8 cellular contexts compared by ENCODE assay signal in genomic region chr18:3447895-3448844, GRCh38. TPM values are rescaled to one million over a fixed set of nuclear protein-coding genes. Genes with fewer than 3 reads are reported as not detected.
DNase-seq lines count a peak whose midpoint lies in the region; ATAC-seq and TF ChIP-seq lines count a peak whose summit lies in the region.

No MANE protein-coding gene starts in this region.

- H3K4me1 ChIP-seq in DOHH2 (ENCODE audit: control insufficient read depth, low read length), result peaks cover 38% of the 10 kb centered on the region
- H3K4me1 ChIP-seq in GM23338 (ENCODE audit: insufficient read depth), result peaks cover 29% of the 10 kb centered on the region

- H3K36me3 ChIP-seq in DOHH2 (ENCODE audit: control insufficient read depth, low read length), result no peaks in the 10 kb centered on the region
- H3K36me3 ChIP-seq in GM23338 (ENCODE audit: insufficient read depth), result no peaks in the 10 kb centered on the region

- peak overlapping the region; percentile 88 for H3K27ac ChIP-seq in DOHH2 (ENCODE audit: low read depth, low read length)
- peak overlapping the region; percentile 100 for H3K27ac ChIP-seq in GM23338 (ENCODE audit: low read depth)

- H3K4me3 ChIP-seq in DOHH2 (ENCODE audit: low read length), result peak overlapping the region; percentile 96
- H3K4me3 ChIP-seq in GM23338, result peak overlapping the region; percentile 83

- H3K9me3 ChIP-seq in DOHH2 (ENCODE audit: control insufficient read depth, insufficient read depth, low read length), result no peaks in the 10 kb centered on the region

- peaks cover 36% of the 10 kb centered on the region for H3K27me3 Mint-ChIP-seq in GM23338 (ENCODE audit: insufficient read depth, low read depth, poor library complexity)
- no peaks in the 10 kb centered on the region for H3K27me3 Mint-ChIP-seq in activated T-helper 17 cell treated with anti-CD3 and anti-CD28 coated beads, Interleukin-2, amount 50 U/mL, for 72 hours
- peaks cover 3% of the 10 kb centered on the region for H3K27me3 Mint-ChIP-seq in nephron (ENCODE audit: low read depth)
- no peaks in the 10 kb centered on the region for H3K27me3 Mint-ChIP-seq in stimulated activated naive CD8-positive, alpha-beta T cell treated with anti-CD3 and anti-CD28 coated beads, Interleukin-15, Interleukin-2, amounts not matched to agents 100 ng/mL and 50 ng/mL, for 24 hours

- H3K9me3 Mint-ChIP-seq in GM23338 (peaks cover 16% of the 10 kb centered on the region), nephron (no peaks in the 10 kb centered on the region)
- no peaks in the 10 kb centered on the region for H3K9me3 Mint-ChIP-seq in activated T-helper 17 cell treated with anti-CD3 and anti-CD28 coated beads, Interleukin-2, amount 50 U/mL, for 72 hours
- no peaks in the 10 kb centered on the region for H3K9me3 Mint-ChIP-seq in stimulated activated naive CD8-positive, alpha-beta T cell treated with anti-CD3 and anti-CD28 coated beads, Interleukin-15, Interleukin-2, amounts not matched to agents 100 ng/mL and 50 ng/mL, for 24 hours

- peak overlapping the region; percentile 98 for H3K4me3 Mint-ChIP-seq in GM23338
- H3K4me3 Mint-ChIP-seq in activated T-helper 17 cell treated with anti-CD3 and anti-CD28 coated beads, Interleukin-2, amount 50 U/mL, for 72 hours, result peak overlapping the region; percentile 98
- peak overlapping the region; percentile 92 to 100 (median 94) for H3K4me3 Mint-ChIP-seq in nephron
- H3K4me3 Mint-ChIP-seq in stimulated activated naive CD8-positive, alpha-beta T cell treated with anti-CD3 and anti-CD28 coated beads, Interleukin-15, Interleukin-2, amounts not matched to agents 100 ng/mL and 50 ng/mL, for 24 hours, result peak overlapping the region; percentile 91

- H4K20me1 ChIP-seq in DOHH2 (ENCODE audit: control insufficient read depth, insufficient read depth, low read depth, low read length), result no peaks in the 10 kb centered on the region
- H4K20me1 ChIP-seq in GM23338 (replicated peaks; ENCODE audit: insufficient read depth), result peaks cover 4% of the 10 kb centered on the region; the same call in 1 of the 2 replicates

- H3K27ac Mint-ChIP-seq in GM23338, result peak overlapping the region; percentile 99
- H3K27ac Mint-ChIP-seq in activated T-helper 17 cell treated with anti-CD3 and anti-CD28 coated beads, Interleukin-2, amount 50 U/mL, for 72 hours, result peak overlapping the region; percentile 99
- H3K27ac Mint-ChIP-seq in nephron, result peak overlapping the region; percentile 99
- peak overlapping the region; percentile 95 for H3K27ac Mint-ChIP-seq in stimulated activated naive CD8-positive, alpha-beta T cell treated with anti-CD3 and anti-CD28 coated beads, Interleukin-15, Interleukin-2, amounts not matched to agents 100 ng/mL and 50 ng/mL, for 24 hours

- H3K27me3 ChIP-seq in DOHH2 (ENCODE audit: control insufficient read depth, low read length) (peaks cover 9% of the 10 kb centered on the region; the same call in 1 of the 2 replicates), GM23338 (ENCODE audit: insufficient read depth) (no peaks in the 10 kb centered on the region)

- ATAC-seq in GM23338, result peak; percentile 77
- ATAC-seq in activated T-helper 17 cell treated with anti-CD3 and anti-CD28 coated beads, Interleukin-2, amount 50 U/mL, for 72 hours (replicated peaks), result peak; percentile 65

- DNase-seq in GM23338 (ENCODE audit: low spot score), result peak; percentile 98
- DNase-seq in Kasumi-1 (lab: John Stamatoyannopoulos, UW), result peak; percentile 96
- DNase-seq in RKO (ENCODE audit: low spot score), result peak; percentile 95
- peak; percentile 94 for DNase-seq in fibroblast of peridontal ligament (ENCODE audit: extremely low read depth)

- peaks cover 30% of the 10 kb centered on the region for H3K79me2 ChIP-seq in DOHH2 (ENCODE audit: control insufficient read depth, low read length)
- H3K79me2 ChIP-seq in GM23338 (replicated peaks; ENCODE audit: insufficient read depth), result peaks cover 46% of the 10 kb centered on the region

- H3K4me1 Mint-ChIP-seq in GM23338 (peaks cover 28% of the 10 kb centered on the region), nephron (peaks cover 24% of the 10 kb centered on the region)
- peaks cover 4% of the 10 kb centered on the region for H3K4me1 Mint-ChIP-seq in activated T-helper 17 cell treated with anti-CD3 and anti-CD28 coated beads, Interleukin-2, amount 50 U/mL, for 72 hours
- peaks cover 43% of the 10 kb centered on the region for H3K4me1 Mint-ChIP-seq in stimulated activated naive CD8-positive, alpha-beta T cell treated with anti-CD3 and anti-CD28 coated beads, Interleukin-15, Interleukin-2, amounts not matched to agents 100 ng/mL and 50 ng/mL, for 24 hours (ENCODE audit: low read depth)

- TF ChIP-seq CTCF in DOHH2 (IDR thresholded peaks at IDR 0.05; ENCODE audit: low read depth, low read length, poor library complexity, severe bottlenecking) (peak; percentile 14), GM23338 (conservative IDR thresholded peaks at IDR 0.05; ENCODE audit: low read depth in 2 of 2) (peak in 1 of 2 experiments; percentile 16; a peak in 1 of 4 replicates), nephron (IDR thresholded peaks at IDR 0.05; ENCODE audit: unreplicated experiment in 3 of 3) (no peak)

- peaks cover 16% of the 10 kb centered on the region for H3F3A ChIP-seq in DOHH2 (ENCODE audit: control insufficient read depth, insufficient read depth)
- peaks cover 19% of the 10 kb centered on the region; the same call in 1 of the 2 replicates for H3F3A ChIP-seq in GM23338 (replicated peaks; ENCODE audit: low read depth)

- H3K36me3 Mint-ChIP-seq in GM23338 (ENCODE audit: low read depth) (peaks cover 32% of the 10 kb centered on the region), nephron (ENCODE audit: low read depth) (no peaks in the 10 kb centered on the region)
- H3K36me3 Mint-ChIP-seq in activated T-helper 17 cell treated with anti-CD3 and anti-CD28 coated beads, Interleukin-2, amount 50 U/mL, for 72 hours (ENCODE audit: low read depth), result peaks cover 55% of the 10 kb centered on the region
- peaks cover 15% of the 10 kb centered on the region for H3K36me3 Mint-ChIP-seq in stimulated activated naive CD8-positive, alpha-beta T cell treated with anti-CD3 and anti-CD28 coated beads, Interleukin-15, Interleukin-2, amounts not matched to agents 100 ng/mL and 50 ng/mL, for 24 hours (ENCODE audit: low read depth)

- H3K9me2 ChIP-seq in DOHH2 (replicated peaks; ENCODE audit: control insufficient read depth, low read length), result no peaks in the 10 kb centered on the region
- no peaks in the 10 kb centered on the region for H3K9me2 ChIP-seq in GM23338 (ENCODE audit: insufficient read depth)

- peak overlapping the region; percentile 79 for H3K4me2 ChIP-seq in DOHH2 (ENCODE audit: low read length)
- H3K4me2 ChIP-seq in GM23338, result peak overlapping the region; percentile 87

- no peak overlapping the region for H2AFZ ChIP-seq in GM23338

TF ChIP-seq in GM23338, 12 proteins besides CTCF, POLR2A, EP300 and RAD21:
- TF ChIP-seq EZH2 (IDR thresholded peaks at IDR 0.05; ENCODE audit: low read depth, unreplicated experiment) (no peak), ETS1 (IDR thresholded peaks at IDR 0.05) (no peak), CREB1 (CRISPR knock-in tag; IDR thresholded peaks at IDR 0.05; ENCODE audit: low read depth) (peak; percentile 42; the same call in 1 of the 2 replicates), ZNF331 (CRISPR knock-in tag; IDR thresholded peaks at IDR 0.05; ENCODE audit: low read depth) (no peak), STAT1 (IDR thresholded peaks at IDR 0.05; ENCODE audit: unreplicated experiment) (no peak), ZNF114 (CRISPR knock-in tag; IDR thresholded peaks at IDR 0.05) (no peak), EZH2phosphoT487 (IDR thresholded peaks at IDR 0.05; ENCODE audit: unreplicated experiment) (no peak), JUNB (IDR thresholded peaks at IDR 0.05; ENCODE audit: unreplicated experiment) (no peak), POLR2AphosphoS5 (IDR thresholded peaks at IDR 0.05; ENCODE audit: low read depth) (peak; percentile 75), REST (IDR thresholded peaks at IDR 0.05; ENCODE audit: unreplicated experiment) (no peak)

RNA-seq across cellular contexts. Expression of gene TGIF1, which starts 1.8 kb away (rescaled TPM):
- total RNA-seq in GM23338 (2014; rRNA removed; shearing (Covaris generic)), result 286 and 294 TPM in 2 replicates
- polyA plus RNA-seq in GM23338 (2016; fragmentation: Nextera tagmentation; extraction: Ambion mirVana), result 288 and 316 TPM in 2 replicates
- total RNA-seq in activated T-helper 17 cell treated with anti-CD3 and anti-CD28 coated beads, Interleukin-2, amount 50 U/mL, for 72 hours, result 10 to 100 TPM; 18.6 to 86.1 TPM

Comparison
In these comparisons a context has a peak if more than half of its experiments do, and no peak if none do; other contexts are left out.
1. Peak in every context shown above with its lines: DNase-seq, ATAC-seq, H3K4me3 ChIP-seq and H3K27ac ChIP-seq.